In genomic region chr16:89095401-89095974, GRCh38 we compare ENCODE assay signal across 12 cellular contexts. TPM values are rescaled to one million over a fixed set of nuclear protein-coding genes. Genes with fewer than 3 reads are reported as not detected.
DNase-seq lines count a peak whose midpoint lies in the region; ATAC-seq and TF ChIP-seq lines count a peak whose summit lies in the region.
"Had no signal": no experiment of that assay in that cellular context is flagged by ENCODE, and none has a peak within 500 bp of the region (broad histone marks: within the 10 kb centered on the region; RNA-seq: fewer than 3 reads in every experiment).

No MANE protein-coding gene starts in this region.

- H3K36me3 ChIP-seq in ACC112 (ENCODE audit: insufficient read depth, low read length) (no peaks in the 10 kb centered on the region), PC-3 (ENCODE audit: low read depth, low read length) (no peaks in the 10 kb centered on the region), fibroblast of lung (ENCODE audit: control insufficient read depth, insufficient read depth, low read length) (no peaks in the 10 kb centered on the region), mucosa of descending colon (ENCODE audit: low read depth) (no peaks in the 10 kb centered on the region)

- H4K20me1 ChIP-seq in PC-3 (ENCODE audit: low read length) (no peaks in the 10 kb centered on the region), fibroblast of lung (ENCODE audit: control insufficient read depth, extremely low read depth, insufficient read depth, low read length) (no peaks in the 10 kb centered on the region)

- H3K9me2 ChIP-seq in PC-3 (replicated peaks; ENCODE audit: low read length): no peaks in the 10 kb centered on the region

- H3K79me2 ChIP-seq in ACC112 (ENCODE audit: control insufficient read depth, insufficient read depth, low read length, unreplicated experiment) (peaks cover 38% of the 10 kb centered on the region), PC-3 (ENCODE audit: low read length) (peaks cover 52% of the 10 kb centered on the region), fibroblast of lung (ENCODE audit: control insufficient read depth, insufficient read depth, low read length) (peaks cover 32% of the 10 kb centered on the region)

- POLR2A ChIA-PET in PC-3 (lab: Charles Lee; ENCODE audit: unreplicated experiment): no interaction called here

- H3K4me3 ChIP-seq in ACC112 (ENCODE audit: low read depth, low read length) (peak overlapping the region; percentile 100; the same call in 1 of the 2 replicates), GM12864 (ENCODE audit: low read depth, low read length) (peak overlapping the region; percentile 90), PC-3 (ENCODE audit: low read length) (no peak overlapping the region), fibroblast of lung (replicated peaks in 1 of 4; ENCODE audit: control extremely low read depth in 1 of 4, insufficient read depth in 1 of 4, low read depth in 3 of 4, low read length in 4 of 4) (no peak overlapping the region), mucosa of descending colon (no peak overlapping the region)

- ATAC-seq in PC-3 (no peak), GM18861 (IDR thresholded peaks at IDR 0.05; ENCODE audit: unreplicated experiment) (no peak), mucosa of descending colon (no peak)
- ATAC-seq: SK-N-SH treated with all-trans-retinoic acid at 6 μM for 48 hours had no signal

- H3K4me1 ChIP-seq in ACC112 (ENCODE audit: control insufficient read depth, insufficient read depth, low read length, unreplicated experiment) (peaks cover 7% of the 10 kb centered on the region), PC-3 (ENCODE audit: insufficient read depth, low read length) (peaks cover 7% of the 10 kb centered on the region; the same call in 1 of the 2 replicates), fibroblast of lung (ENCODE audit: control insufficient read depth, extremely low read depth, insufficient read depth, low read length) (peaks cover 5% of the 10 kb centered on the region), mucosa of descending colon (ENCODE audit: low read depth) (peaks cover 40% of the 10 kb centered on the region)

- H3K4me2 ChIP-seq in PC-3 (ENCODE audit: low read length) (peak overlapping the region; percentile 89; the same call in 1 of the 2 replicates), fibroblast of lung (ENCODE audit: extremely low read depth, insufficient read depth, low read length) (peak overlapping the region; percentile 77)

- H3K27me3 ChIP-seq in ACC112 (ENCODE audit: insufficient read depth, low read length) (peaks cover 16% of the 10 kb centered on the region; the same call in 1 of the 2 replicates), PC-3 (ENCODE audit: low read length) (no peaks in the 10 kb centered on the region), fibroblast of lung (ENCODE audit: control insufficient read depth, insufficient read depth, low read length) (no peaks in the 10 kb centered on the region)

- no peak for DNase-seq in GM12864 (ENCODE audit: low read depth)
- DNase-seq in PC-3: no peak
- no peak for DNase-seq in fibroblast of lung (ENCODE audit: low read depth in 2 of 2)
- DNase-seq in amniotic stem cell (lab: John Stamatoyannopoulos, UW): no peak
- DNase-seq in NCI-H1436 treated with DMSO at 0.1 percent for 48 hours (lab: John Stamatoyannopoulos, UW): no peak
- no peak for DNase-seq in mucosa of descending colon
- DNase-seq: Calu3, kidney, sigmoid colon had no signal

- H3K9ac ChIP-seq in PC-3 (ENCODE audit: low read length) (no peak overlapping the region), fibroblast of lung (ENCODE audit: insufficient read depth, low read length) (no peak overlapping the region)

- H2AFZ ChIP-seq in ACC112 (ENCODE audit: low read length, unreplicated experiment) (no peak overlapping the region), PC-3 (ENCODE audit: low read length) (no peak overlapping the region), fibroblast of lung (ENCODE audit: low read length) (no peak overlapping the region)

- intact Hi-C loops in PC-3 (cut with micrococcal nuclease) (no loop called here), mucosa of descending colon (cut with DNase I, micrococcal nuclease) (no loop called here)

- no peak overlapping the region for H3K27ac ChIP-seq in ACC112 (ENCODE audit: low read depth, low read length)
- no peak overlapping the region for H3K27ac ChIP-seq in PC-3 (ENCODE audit: low read length)
- no peak overlapping the region for H3K27ac ChIP-seq in fibroblast of lung (ENCODE audit: insufficient read depth, low read length)
- H3K27ac ChIP-seq: sigmoid colon had no signal

- no TSS peak for BruUV-seq in PC-3 (replicated peaks; lab: Mats Ljungman, UMichigan)

- H3K9me3 ChIP-seq in PC-3 (ENCODE audit: low read length) (no peaks in the 10 kb centered on the region), fibroblast of lung (ENCODE audit: control insufficient read depth, insufficient read depth, low read depth, low read length) (no peaks in the 10 kb centered on the region), mucosa of descending colon (no peaks in the 10 kb centered on the region)
- H3K9me3 ChIP-seq: sigmoid colon had no signal

- CTCF ChIA-PET in PC-3 (lab: Charles Lee): no interaction called here

- TF ChIP-seq CTCF in GM12864 (IDR thresholded peaks at IDR 0.05; ENCODE audit: low read depth, low read length, missing control alignments): no peak
- TF ChIP-seq CTCF in PC-3 (conservative IDR thresholded peaks at IDR 0.05; ENCODE audit: low read depth, low read length): no peak
- no peak for TF ChIP-seq CTCF in fibroblast of lung (conservative IDR thresholded peaks at IDR 0.05 in 1 of 2, IDR thresholded peaks at IDR 0.05 in 1 of 2; ENCODE audit: low read depth in 1 of 2, low read length in 2 of 2)
- no peak for TF ChIP-seq CTCF in mucosa of descending colon (IDR thresholded peaks at IDR 0.05)

- H3F3A ChIP-seq in PC-3 (ENCODE audit: low read length, unreplicated experiment): no peaks in the 10 kb centered on the region

RNA-seq across cellular contexts. Expression of gene ACSF3, which starts 1.8 kb away (rescaled TPM):
- 33.5 and 42.6 TPM in 2 replicates for total RNA-seq in PC-3 (2014; rRNA removed)
- total RNA-seq in fibroblast of lung: 20.5 and 23.1 TPM in 2 replicates
- 7.9 and 9.2 TPM in 2 replicates for polyA plus RNA-seq in fibroblast of lung
- 13.7 and 16.1 TPM in 2 replicates for polyA plus RNA-seq in fibroblast of lung (2012)
- 7.7 and 21.5 TPM in 2 replicates for polyA minus RNA-seq in fibroblast of lung (ENCODE audit: low replicate concordance)
- total RNA-seq in mucosa of descending colon: 10 to 100 TPM; 44.7 to 77.8 (median 49.6) TPM

Comparison
In these comparisons a context has a peak if more than half of its experiments do, and no peak if none do; other contexts are left out.
1. H3K4me3 ChIP-seq: peak in ACC112 (single experiment) and GM12864 (single experiment); none in PC-3 (single experiment), fibroblast of lung (0 of 4) and mucosa of descending colon (single experiment).